In the genomic region with DNA sequence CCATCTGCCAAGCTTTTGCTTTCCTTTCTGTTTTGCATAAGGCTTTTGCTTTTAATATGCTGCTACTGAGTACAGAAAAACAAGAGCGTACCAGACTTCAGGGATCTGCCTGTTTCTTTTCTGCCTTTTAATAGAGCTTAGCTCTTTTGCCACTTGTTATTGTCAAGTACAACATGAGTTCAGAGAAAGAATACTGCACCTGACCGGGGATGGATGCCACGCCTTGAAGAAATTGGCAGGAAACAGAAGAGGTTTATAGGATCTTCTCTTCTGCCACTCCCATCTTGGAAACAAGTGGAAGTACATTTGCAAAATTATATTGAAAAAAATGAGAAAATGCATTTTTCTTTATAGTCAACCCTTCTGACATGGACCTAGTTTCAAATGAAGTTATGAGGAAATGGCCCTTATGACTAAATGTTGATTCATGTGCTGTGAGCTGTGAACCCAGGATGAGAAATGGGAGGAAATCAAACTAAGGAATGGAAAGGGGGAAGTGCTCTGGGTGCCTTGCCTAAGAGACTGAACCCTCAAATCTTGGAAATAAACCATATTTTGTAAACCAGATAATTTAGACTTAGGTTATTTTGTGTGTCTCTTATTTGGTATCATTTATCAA, we compare ENCODE assay signal across 14 cellular contexts. TPM values are rescaled to one million over a fixed set of nuclear protein-coding genes. Genes with fewer than 3 reads are reported as not detected.
DNase-seq lines count a peak whose midpoint lies in the region; ATAC-seq, FAIRE-seq and TF ChIP-seq lines count a peak whose summit lies in the region.
"Had no signal": no experiment of that assay in that cellular context is flagged by ENCODE, and none has a peak within 500 bp of the region (broad histone marks: within the 10 kb centered on the region; RNA-seq: fewer than 3 reads in every experiment).

No MANE protein-coding gene starts in this region.

- TF ChIP-seq POLR2A in A549 (IDR thresholded peaks at IDR 0.05; ENCODE audit: low read length), result no peak

- FAIRE-seq in A549 (lab: Jason Lieb, UNC), result no peak

- CTCF ChIA-PET in A549 (lab: Yijun Ruan, JAX), result interaction anchor here (0.7 kb wide), 2 partner anchors 45 to 65 kb away, joined by 3 read pairs; no protein-coding TSS in a partner anchor

- no peak for ATAC-seq in A549
- ATAC-seq in stimulated activated effector memory CD8-positive, alpha-beta T cell treated with anti-CD3 and anti-CD28 coated beads, Interleukin-12 subunit alpha, Interleukin-12 subunit beta, amount 100 ng/mL, for 72 hours, result no peak

- H3K4me3 Mint-ChIP-seq in stimulated activated effector memory CD8-positive, alpha-beta T cell treated with anti-CD3 and anti-CD28 coated beads, Interleukin-12 subunit alpha, Interleukin-12 subunit beta, amount 100 ng/mL, for 72 hours, result no peak overlapping the region
- H3K4me3 Mint-ChIP-seq: memory B cell had no signal

- H3K36me3 Mint-ChIP-seq in stimulated activated effector memory CD8-positive, alpha-beta T cell treated with anti-CD3 and anti-CD28 coated beads, Interleukin-12 subunit alpha, Interleukin-12 subunit beta, amount 100 ng/mL, for 72 hours, result peaks cover 20% of the 10 kb centered on the region
- H3K36me3 Mint-ChIP-seq: memory B cell had no signal

- no peak for TF ChIP-seq EP300 in A549 (IDR thresholded peaks at IDR 0.05)

- H3K4me3 ChIP-seq in A549, result no peak overlapping the region
- H3K4me3 ChIP-seq: SJSA1, tibial artery had no signal

- TF ChIP-seq CTCF in A549 (IDR thresholded peaks at IDR 0.05), result no peak

- no peaks in the 10 kb centered on the region for H3K9me3 Mint-ChIP-seq in stimulated activated effector memory CD8-positive, alpha-beta T cell treated with anti-CD3 and anti-CD28 coated beads, Interleukin-12 subunit alpha, Interleukin-12 subunit beta, amount 100 ng/mL, for 72 hours
- H3K9me3 Mint-ChIP-seq: memory B cell had no signal

- peaks cover 16% of the 10 kb centered on the region for H3K4me1 Mint-ChIP-seq in stimulated activated effector memory CD8-positive, alpha-beta T cell treated with anti-CD3 and anti-CD28 coated beads, Interleukin-12 subunit alpha, Interleukin-12 subunit beta, amount 100 ng/mL, for 72 hours

- peak overlapping the region; percentile 60 to 71; a peak in 5 of 6 replicates for H3K27ac ChIP-seq in A549
- H3K27ac ChIP-seq: C4-2B, SJSA1, tibial artery had no signal

- WGBS in A549 (ENCODE audit: missing lambda C conversion rate), result 52% methylated on average over 3 of the region's 3 CpGs

- H3K9me3 ChIP-seq in A549, result no peaks in the 10 kb centered on the region
- H3K9me3 ChIP-seq: tibial artery had no signal

- TF ChIP-seq RAD21 in A549 (conservative IDR thresholded peaks at IDR 0.05 in 1 of 2, IDR thresholded peaks at IDR 0.05 in 1 of 2), result no peak

- H3K4me2 ChIP-seq in A549, result peak overlapping the region; percentile 55

- H3K4me1 ChIP-seq in A549, result peaks cover 38% of the 10 kb centered on the region

- POLR2A ChIA-PET in A549 (lab: Yijun Ruan, JAX), result interaction anchor here (1.2 kb wide), 1 partner anchor 264 kb away, joined by 3 read pairs; no protein-coding TSS in a partner anchor

- DNase-seq in A549 (ENCODE audit: low read depth in 1 of 2, low spot score in 1 of 2) (peak; percentile 41 to 47), HS-5 (ENCODE audit: low read depth) (peak; percentile 71), SW 1271 (lab: John Stamatoyannopoulos, UW) (peak; percentile 61 to 86), foreskin melanocyte (peak; percentile 12), NCI-H524 (lab: John Stamatoyannopoulos, UW) (no peak), NCI-H1930 (lab: John Stamatoyannopoulos, UW) (no peak), NCI-H1694 (lab: John Stamatoyannopoulos, UW) (no peak)
- no peak for DNase-seq in stimulated activated effector memory CD8-positive, alpha-beta T cell treated with anti-CD3 and anti-CD28 coated beads, Interleukin-12 subunit alpha, Interleukin-12 subunit beta, amount 100 ng/mL, for 72 hours (ENCODE audit: low spot score in 2 of 2)
- DNase-seq: effector CD8-positive, alpha-beta T cell; stimulated activated CD4-positive, alpha-beta T cell treated with anti-CD3 and anti-CD28 coated beads, Interleukin-12 subunit alpha, Interleukin-12 subunit beta, amount 100 ng/mL, for 4 hours; tibial artery had no signal

- no peak overlapping the region for H3K27ac Mint-ChIP-seq in stimulated activated effector memory CD8-positive, alpha-beta T cell treated with anti-CD3 and anti-CD28 coated beads, Interleukin-12 subunit alpha, Interleukin-12 subunit beta, amount 100 ng/mL, for 72 hours
- H3K27ac Mint-ChIP-seq: memory B cell had no signal

TF ChIP-seq in A549, 52 proteins besides CTCF, POLR2A, EP300 and RAD21:
- TF ChIP-seq, protein P1, sequence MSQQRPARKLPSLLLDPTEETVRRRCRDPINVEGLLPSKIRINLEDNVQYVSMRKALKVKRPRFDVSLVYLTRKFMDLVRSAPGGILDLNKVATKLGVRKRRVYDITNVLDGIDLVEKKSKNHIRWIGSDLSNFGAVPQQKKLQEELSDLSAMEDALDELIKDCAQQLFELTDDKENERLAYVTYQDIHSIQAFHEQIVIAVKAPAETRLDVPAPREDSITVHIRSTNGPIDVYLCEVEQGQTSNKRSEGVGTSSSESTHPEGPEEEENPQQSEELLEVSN (IDR thresholded peaks at IDR 0.05; ENCODE audit: borderline replicate concordance, low read depth), result no peak
- peak; percentile 33; the same call in 1 of the 2 replicates for TF ChIP-seq FOSL2 (IDR thresholded peaks at IDR 0.05)
- TF ChIP-seq FOSL2 (CRISPR knock-in tag; IDR thresholded peaks at IDR 0.05), result peak; percentile 61
- no peak for TF ChIP-seq ZNF302 (CRISPR knock-in tag; IDR thresholded peaks at IDR 0.05)
- TF ChIP-seq JUNB (IDR thresholded peaks at IDR 0.05), result peak; percentile 54; the same call in 1 of the 2 replicates

RNA-seq across cellular contexts. Expression of a gene that starts 3.9 kb away (rescaled TPM):
- polyA plus RNA-seq in A549 (2011; rRNA removed) (14.9 and 20.2 TPM in 2 replicates), A549 (2017; fragmentation: RNase III; extraction: RNeasy Plus Mini Kit Qiagen cat#74134 plus additional on column Dnase treatment) (9.1 to 9.8 TPM (median 9.6 TPM) in 3 replicates)
- polyA plus RNA-seq in A549 (2012; cell fraction: cytosol; rRNA removed), result 5.1 and 9.3 TPM in 2 replicates
- 6.8 and 8.6 TPM in 2 replicates for polyA plus RNA-seq in A549 (2012; cell fraction: nucleus; rRNA removed)
- polyA minus RNA-seq in A549 (2011; rRNA and poly(A)+ RNA removed), result 50.0 and 63.9 TPM in 2 replicates

Comparison
In these comparisons a context has a peak if more than half of its experiments do, and no peak if none do; other contexts are left out.
1. DNase-seq: peak in A549 (2 of 2), HS-5 (single experiment), SW 1271 (2 of 2) and foreskin melanocyte (single experiment); none in stimulated activated effector memory CD8-positive, alpha-beta T cell treated with anti-CD3 and anti-CD28 coated beads, Interleukin-12 subunit alpha, Interleukin-12 subunit beta, amount 100 ng/mL, for 72 hours (0 of 2), NCI-H524 (0 of 2), NCI-H1930 (0 of 2) and NCI-H1694 (single experiment).